In genomic region chr7:23474098-23474828, GRCh38 we compare ENCODE assay signal across 1 cellular context.
TF ChIP-seq lines count a peak whose summit lies in the region.

No MANE protein-coding gene starts in this region.

TF ChIP-seq in K562, 482 proteins besides CTCF, POLR2A, EP300 and RAD21 (continued from another document and continues in another):
- no peak for TF ChIP-seq ETV1 (tag; conservative IDR thresholded peaks at IDR 0.05; ENCODE audit: low read depth)
- peak; percentile 70; the same call in 1 of the 2 replicates for TF ChIP-seq ZNF764 (CRISPR knock-in tag; IDR thresholded peaks at IDR 0.05; ENCODE audit: low read depth)
- no peak; the same call in none of the 2 replicates for TF ChIP-seq E2F4 (CRISPR knock-in tag; IDR thresholded peaks at IDR 0.05; ENCODE audit: low read depth)
- no peak for TF ChIP-seq KLF16 (IDR thresholded peaks at IDR 0.05)
- TF ChIP-seq RBBP5 (IDR thresholded peaks at IDR 0.05; ENCODE audit: borderline replicate concordance, insufficient read depth, low read length, poor library complexity, severe bottlenecking) = peak; percentile 92
- TF ChIP-seq TGIF2 (CRISPR knock-in tag; IDR thresholded peaks at IDR 0.05) = no peak
- no peak for TF ChIP-seq NR2F6 (CRISPR knock-in tag; IDR thresholded peaks at IDR 0.05)
- no peak for TF ChIP-seq ZFPM2 (CRISPR knock-in tag; IDR thresholded peaks at IDR 0.05)
- TF ChIP-seq ZFP1 (CRISPR knock-in tag; IDR thresholded peaks at IDR 0.05) = no peak
- peak; percentile 64; the same call in 1 of the 2 replicates for TF ChIP-seq ZKSCAN1 (IDR thresholded peaks at IDR 0.05; ENCODE audit: low read depth, low read length)
- TF ChIP-seq CREB3L1 (IDR thresholded peaks at IDR 0.05; ENCODE audit: borderline replicate concordance, low read depth) = no peak
- no peak for TF ChIP-seq FOXK1 (CRISPR knock-in tag; IDR thresholded peaks at IDR 0.05; ENCODE audit: borderline replicate concordance)
- no peak for TF ChIP-seq ZKSCAN8 (CRISPR knock-in tag; IDR thresholded peaks at IDR 0.05)
- TF ChIP-seq MCM5 (IDR thresholded peaks at IDR 0.05; ENCODE audit: low read depth) = no peak
- peak; percentile 92 for TF ChIP-seq TAF9B (IDR thresholded peaks at IDR 0.05; ENCODE audit: partially characterized antibody)
- TF ChIP-seq FOXP4 (CRISPR knock-in tag; IDR thresholded peaks at IDR 0.05; ENCODE audit: borderline replicate concordance) = peak; percentile 74; the same call in 1 of the 2 replicates
- TF ChIP-seq ZKSCAN3 (CRISPR knock-in tag; IDR thresholded peaks at IDR 0.05) = no peak
- no peak for TF ChIP-seq BMI1 (IDR thresholded peaks at IDR 0.05; ENCODE audit: low read length)
- TF ChIP-seq CC2D1A (IDR thresholded peaks at IDR 0.05) = peak; percentile 89; the same call in 1 of the 2 replicates
- no peak for TF ChIP-seq ZNF224 (CRISPR knock-in tag; IDR thresholded peaks at IDR 0.05)
- peak; percentile 89 for TF ChIP-seq POLR2B (IDR thresholded peaks at IDR 0.05; ENCODE audit: low read depth, partially characterized antibody)
- TF ChIP-seq TSC22D4 (tag; IDR thresholded peaks at IDR 0.05) = no peak
- TF ChIP-seq MXD1 (CRISPR knock-in tag; IDR thresholded peaks at IDR 0.05; ENCODE audit: borderline replicate concordance, poor library complexity, severe bottlenecking) = peak; percentile 67
- TF ChIP-seq FOXM1 (IDR thresholded peaks at IDR 0.05; ENCODE audit: low read depth) = peak; percentile 84
- peak; percentile 56; the same call in 1 of the 2 replicates for TF ChIP-seq FOXM1 (CRISPR knock-in tag; IDR thresholded peaks at IDR 0.05; ENCODE audit: low read depth)
- no peak; the same call in 1 of the 2 replicates for TF ChIP-seq ZNF830 (CRISPR knock-in tag; IDR thresholded peaks at IDR 0.05)
- no peak; the same call in 1 of the 2 replicates for TF ChIP-seq TRIM28 (IDR thresholded peaks at IDR 0.05)
- TF ChIP-seq DPF2 (IDR thresholded peaks at IDR 0.05) = peak; percentile 74
- no peak for TF ChIP-seq SIX5 (IDR thresholded peaks at IDR 0.05; ENCODE audit: borderline replicate concordance in 1 of 2, insufficient read depth in 1 of 2, low read depth in 1 of 2, low read length in 2 of 2)
- no peak for TF ChIP-seq ESRRB (CRISPR knock-in tag; IDR thresholded peaks at IDR 0.05; ENCODE audit: borderline replicate concordance)
- TF ChIP-seq ZNF146 (CRISPR knock-in tag; IDR thresholded peaks at IDR 0.05; ENCODE audit: unreplicated experiment) = no peak
- TF ChIP-seq TCF15 (CRISPR knock-in tag; IDR thresholded peaks at IDR 0.05) = no peak
- no peak for TF ChIP-seq KAT7 (CRISPR knock-in tag; IDR thresholded peaks at IDR 0.05; ENCODE audit: borderline replicate concordance)
- peak; percentile 72 for TF ChIP-seq SMAD4 (CRISPR knock-in tag; conservative IDR thresholded peaks at IDR 0.05)
- no peak; the same call in 1 of the 2 replicates for TF ChIP-seq HMBOX1 (IDR thresholded peaks at IDR 0.05)
- peak; percentile 75; the same call in 1 of the 2 replicates for TF ChIP-seq KLF13 (tag; IDR thresholded peaks at IDR 0.05; ENCODE audit: borderline replicate concordance, low read depth)
- TF ChIP-seq CAMTA2 (CRISPR knock-in tag; conservative IDR thresholded peaks at IDR 0.05) = peak; percentile 56; the same call in 1 of the 2 replicates
- TF ChIP-seq ZNF143 (CRISPR knock-in tag; IDR thresholded peaks at IDR 0.05) = no peak; the same call in 1 of the 2 replicates
- TF ChIP-seq KHSRP (IDR thresholded peaks at IDR 0.05) = no peak
- no peak for TF ChIP-seq RBM34 (IDR thresholded peaks at IDR 0.05; ENCODE audit: borderline replicate concordance, insufficient read depth, low read length)
- TF ChIP-seq ZMIZ1 (IDR thresholded peaks at IDR 0.05; ENCODE audit: low read depth in 2 of 2, low read length in 2 of 2) = no peak
- peak in 2 of 3 experiments; percentile 38 to 84 for TF ChIP-seq YY1 (IDR thresholded peaks at IDR 0.05; ENCODE audit: borderline replicate concordance in 1 of 3, control insufficient read depth in 1 of 3, extremely low read depth in 1 of 3, insufficient read depth in 3 of 3, insufficient read length in 1 of 3, insufficient replicate concordance in 2 of 3, low read depth in 1 of 3, low read length in 2 of 3)
- no peak for TF ChIP-seq ZNF695 (CRISPR knock-in tag; IDR thresholded peaks at IDR 0.05)
- no peak for TF ChIP-seq WHSC1 (IDR thresholded peaks at IDR 0.05; ENCODE audit: low read length)
- TF ChIP-seq BCOR (IDR thresholded peaks at IDR 0.05) = peak; percentile 8; the same call in 1 of the 2 replicates
- no peak for TF ChIP-seq CGGBP1 (CRISPR knock-in tag; IDR thresholded peaks at IDR 0.05)
- no peak for TF ChIP-seq MED1 (CRISPR knock-in tag; IDR thresholded peaks at IDR 0.05; ENCODE audit: borderline replicate concordance)
- no peak for TF ChIP-seq ZNF507 (tag; conservative IDR thresholded peaks at IDR 0.05)
- TF ChIP-seq GATAD2A (IDR thresholded peaks at IDR 0.05) = peak; percentile 85
- no peak; the same call in 1 of the 2 replicates for TF ChIP-seq NCOA1 (IDR thresholded peaks at IDR 0.05; ENCODE audit: low read depth)
- TF ChIP-seq REST (CRISPR knock-in tag; IDR thresholded peaks at IDR 0.05; ENCODE audit: low read depth) = peak; percentile 75; the same call in 1 of the 2 replicates
- peak; percentile 74; the same call in 1 of the 2 replicates for TF ChIP-seq ETS1 (conservative IDR thresholded peaks at IDR 0.05; ENCODE audit: control insufficient read depth, low read depth, low read length)
